In the genomic region with DNA sequence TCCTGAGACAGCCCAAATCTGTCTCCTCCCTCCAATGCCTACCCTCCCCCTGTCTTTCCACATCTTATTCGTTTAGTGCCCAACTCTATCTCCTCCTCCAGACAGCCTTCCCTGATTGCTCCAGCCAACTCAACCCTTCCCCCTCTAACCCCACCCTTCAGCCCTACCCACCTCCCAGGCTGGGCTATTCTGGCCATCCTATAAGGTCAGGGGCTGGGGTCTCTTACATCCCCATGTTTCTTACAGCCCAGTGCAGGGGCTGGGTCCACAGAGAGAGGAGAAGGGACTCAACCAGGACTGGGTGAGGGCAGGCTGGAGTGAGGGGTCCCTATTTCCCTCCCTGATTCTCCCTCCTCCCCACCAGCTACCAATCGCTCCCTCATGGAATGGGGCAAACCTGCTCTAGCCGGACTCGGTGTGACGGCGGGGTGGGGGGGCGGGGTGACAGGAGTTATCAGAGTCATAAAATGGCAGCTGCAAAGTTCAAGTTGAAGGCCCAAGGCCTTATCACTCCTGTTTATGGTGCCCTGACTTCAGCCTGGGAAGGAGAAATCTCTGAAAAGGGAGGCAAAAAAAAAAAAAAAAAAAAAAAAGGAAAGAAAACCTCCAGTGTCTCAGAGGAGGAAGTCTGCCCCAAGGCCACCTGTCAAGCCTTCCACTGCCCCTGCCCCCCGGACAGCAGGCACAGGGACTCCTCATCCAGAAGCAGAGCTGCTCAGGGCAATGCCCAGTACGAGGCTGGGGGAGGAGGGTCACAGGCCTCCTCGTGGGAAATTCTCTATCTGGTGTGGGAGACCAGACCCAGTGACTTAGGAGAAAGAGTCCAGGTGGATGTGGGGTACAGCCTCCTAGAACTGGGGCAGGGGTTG, we compare ENCODE assay signal across 16 cellular contexts. TPM values are rescaled to one million over a fixed set of nuclear protein-coding genes. Genes with fewer than 3 reads are reported as not detected.
DNase-seq lines count a peak whose midpoint lies in the region; ATAC-seq and TF ChIP-seq lines count a peak whose summit lies in the region.
"Had no signal": no experiment of that assay in that cellular context is flagged by ENCODE, and none has a peak within 500 bp of the region (broad histone marks: within the 10 kb centered on the region; RNA-seq: fewer than 3 reads in every experiment).

No MANE protein-coding gene starts in this region.

- no peak overlapping the region for H2AK5ac ChIP-seq in neuronal stem cell (ENCODE audit: low read depth, low read length)

- peak overlapping the region; percentile 75 for H3K4me3 Mint-ChIP-seq in WTC11

- TF ChIP-seq POLR2A in testis (IDR thresholded peaks at IDR 0.05), result no peak

- H3K36me3 Mint-ChIP-seq in WTC11, result no peaks in the 10 kb centered on the region

- H4K91ac ChIP-seq in neuronal stem cell (ENCODE audit: low read depth, low read length, poor library complexity), result no peak overlapping the region

- H3K9ac ChIP-seq in neuronal stem cell (ENCODE audit: low read depth, low read length, poor library complexity), result no peak overlapping the region
- H3K9ac ChIP-seq: KMS-11 had no signal

- POLR2A ChIA-PET in WTC11 (lab: Charles Lee), result interaction anchor here (0.6 to 0.7 kb wide), 2 partner anchors 239 to 403 kb away, joined by 4 read pairs; no protein-coding TSS in a partner anchor

- H2BK5ac ChIP-seq in neuronal stem cell (ENCODE audit: low read length), result no peak overlapping the region

- H3K27ac Mint-ChIP-seq in WTC11, result no peak overlapping the region

- DNase-seq in activated CD4-positive, CD25-positive, alpha-beta regulatory T cell treated with anti-CD3 and anti-CD28 coated beads, Interleukin-2, amount 50 U/mL, for 72 hours, result peak; percentile 9
- DNase-seq in WTC11 (ENCODE audit: low spot score), result no peak
- DNase-seq in left lobe of liver (ENCODE audit: low spot score), result peak; percentile 29
- peak; percentile 17 for DNase-seq in stimulated activated CD8-positive, alpha-beta memory T cell treated with anti-CD3 and anti-CD28 coated beads, Interleukin-4, amount 100 ng/mL, for 48 hours
- no peak for DNase-seq in testis
- no peak for DNase-seq in neuronal stem cell (ENCODE audit: low spot score)
- DNase-seq: 8988T, caudate nucleus, NCI-H1694, NCI-H774, right cardiac atrium, Right ventricle myocardium superior had no signal

- 80 to 82% methylated on average over 10 of the region's 10 CpGs for WGBS in testis, 2 donors
- no CpG with 5 or more reads among the region's 10 CpGs for WGBS in neuronal stem cell (ENCODE audit: extremely low coverage in 2 of 2, insufficient read length in 2 of 2, insufficient replicate concordance in 1 of 2), 2 donors

- no peak overlapping the region for H2BK15ac ChIP-seq in neuronal stem cell (ENCODE audit: low read length)

- H3K9me3 ChIP-seq in testis (no peaks in the 10 kb centered on the region), neuronal stem cell (replicated peaks in 1 of 2; ENCODE audit: control insufficient read depth in 2 of 2, insufficient read depth in 1 of 2, low read depth in 1 of 2, low read length in 2 of 2) (no peaks in the 10 kb centered on the region)
- H3K9me3 ChIP-seq: thoracic aorta had no signal

- H3K23ac ChIP-seq in neuronal stem cell (ENCODE audit: low read depth, low read length, poor library complexity), result no peak overlapping the region

- peaks cover 10% of the 10 kb centered on the region for H3K4me1 ChIP-seq in testis
- H3K4me1 ChIP-seq in neuronal stem cell (ENCODE audit: control insufficient read depth in 2 of 2, insufficient read depth in 1 of 2, low read depth in 1 of 2, low read length in 2 of 2), result peaks cover 7 to 12% of the 10 kb centered on the region in 2 donors

- TF ChIP-seq CTCF in WTC11 (IDR thresholded peaks at IDR 0.05) (no peak), testis (IDR thresholded peaks at IDR 0.05) (no peak)

- intact Hi-C loops in testis (cut with DNase I; ENCODE audit: low total_unique reads), result no loop called here

- no peak overlapping the region for H2BK120ac ChIP-seq in neuronal stem cell (ENCODE audit: low read depth, low read length)

- H3K4me2 ChIP-seq in neuronal stem cell (ENCODE audit: insufficient read depth, low read length, poor library complexity, severe bottlenecking), result no peak overlapping the region
- H3K4me2 ChIP-seq: KMS-11 had no signal

- H3K36me3 ChIP-seq in testis (ENCODE audit: low read depth, missing control alignments) (no peaks in the 10 kb centered on the region), neuronal stem cell (replicated peaks in 1 of 2; ENCODE audit: control insufficient read depth in 2 of 2, insufficient read depth in 2 of 2, low read length in 2 of 2) (no peaks in the 10 kb centered on the region)
- H3K36me3 ChIP-seq: thoracic aorta had no signal

- no peaks in the 10 kb centered on the region for H3K27me3 ChIP-seq in testis
- H3K27me3 ChIP-seq in neuronal stem cell (ENCODE audit: control insufficient read depth in 3 of 3, insufficient read depth in 3 of 3, low read depth in 1 of 3, low read length in 3 of 3), result peaks cover 6 to 80% (median 35%) of the 10 kb centered on the region in 3 experiments

- CTCF ChIA-PET in WTC11 (lab: Charles Lee), result interaction anchor here (1.2 to 4.2 kb wide), 2 partner anchors 32 to 43 kb away, joined by 3 to 42 read pairs; no protein-coding TSS in a partner anchor

- peaks cover 3% of the 10 kb centered on the region for H3K79me1 ChIP-seq in neuronal stem cell (ENCODE audit: low read depth, low read length)

- peaks cover 49% of the 10 kb centered on the region for H3K4me1 Mint-ChIP-seq in WTC11

- no peak overlapping the region for H3K18ac ChIP-seq in neuronal stem cell (ENCODE audit: low read length)

- H3K27ac ChIP-seq in testis, result no peak overlapping the region
- no peak overlapping the region for H3K27ac ChIP-seq in neuronal stem cell (replicated peaks; ENCODE audit: low read length)
- H3K27ac ChIP-seq: KMS-11, thoracic aorta had no signal

- H2AFZ ChIP-seq in neuronal stem cell (ENCODE audit: low read length), result no peak overlapping the region

- H4K8ac ChIP-seq in neuronal stem cell (ENCODE audit: low read depth, low read length), result no peak overlapping the region

- ATAC-seq in activated CD4-positive, CD25-positive, alpha-beta regulatory T cell treated with anti-CD3 and anti-CD28 coated beads, Interleukin-2, amount 50 U/mL, for 24 hours, result no peak
- no peak for ATAC-seq in WTC11
- no peak for ATAC-seq in left lobe of liver
- no peak for ATAC-seq in HG02884 (IDR thresholded peaks at IDR 0.05; ENCODE audit: unreplicated experiment)
- ATAC-seq: right cardiac atrium had no signal

- H3K4me3 ChIP-seq in testis (no peak overlapping the region), neuronal stem cell (ENCODE audit: low read length in 2 of 2) (no peak overlapping the region)
- H3K4me3 ChIP-seq: thoracic aorta had no signal

- no peak overlapping the region for H3K4ac ChIP-seq in neuronal stem cell (ENCODE audit: low read length)

- peaks cover 47% of the 10 kb centered on the region for H3K27me3 Mint-ChIP-seq in WTC11 (ENCODE audit: low read depth)

- H3K9me3 Mint-ChIP-seq in WTC11, result no peaks in the 10 kb centered on the region

- H3K14ac ChIP-seq in neuronal stem cell (ENCODE audit: low read length), result no peak overlapping the region

- no peak overlapping the region for H2BK12ac ChIP-seq in neuronal stem cell (ENCODE audit: low read length)

TF ChIP-seq in WTC11, 78 proteins besides CTCF, POLR2A, EP300 and RAD21:
- TF ChIP-seq NR1H2 (CRISPR knock-in tag; IDR thresholded peaks at IDR 0.05), result no peak

RNA-seq across cellular contexts. Expression of a gene that starts 2.1 kb away (rescaled TPM):
- total RNA-seq in WTC11 (2021) (7.1 to 9.4 TPM (median 7.2 TPM) in 3 replicates), left lobe of liver (27.0 TPM), testis (10 to 100 TPM in 1 of 2 donors, 1 to 10 TPM in 1; 4.6 to 10.2 TPM)
- polyA plus RNA-seq in testis (ENCODE audit: insufficient read depth, low read depth, low replicate concordance), result 3.4 TPM
- 1.1 TPM for polyA plus RNA-seq in neuronal stem cell (2013, experiment 1 of 2)
- polyA plus RNA-seq in neuronal stem cell (2013, experiment 2 of 2), result 1.00 TPM

Comparison
In these comparisons a context has a peak if more than half of its experiments do, and no peak if none do; other contexts are left out.
1. DNase-seq: peak in activated CD4-positive, CD25-positive, alpha-beta regulatory T cell treated with anti-CD3 and anti-CD28 coated beads, Interleukin-2, amount 50 U/mL, for 72 hours (single experiment), left lobe of liver (single experiment) and stimulated activated CD8-positive, alpha-beta memory T cell treated with anti-CD3 and anti-CD28 coated beads, Interleukin-4, amount 100 ng/mL, for 48 hours (single experiment); none in WTC11 (single experiment), testis (single experiment) and neuronal stem cell (single experiment).